Comparison of ENCODE assay signal across 25 cellular contexts in genomic region chr15:40429068-40429707, GRCh38.
"Had no signal": no experiment of that assay in that cellular context is flagged by ENCODE, and none has a peak within 500 bp of the region (broad histone marks: within the 10 kb centered on the region; RNA-seq: fewer than 3 reads in every experiment).

No MANE protein-coding gene starts in this region.

- H3K36me3 ChIP-seq: heart left ventricle, ovary, sigmoid colon, thoracic aorta had no signal

- H3K4me3 ChIP-seq: coronary artery, esophagus muscularis mucosa, gastroesophageal sphincter, heart left ventricle, hepatocyte, lung, ovary, psoas muscle, sigmoid colon, thoracic aorta, tibial nerve, upper lobe of left lung had no signal

- DNase-seq: dermis blood vessel endothelial cell; effector memory CD4-positive, alpha-beta T cell; foreskin keratinocyte; kidney; natural killer cell; nucleus accumbens; ovary; right cardiac atrium; sigmoid colon; stimulated activated CD4-positive, alpha-beta T cell treated with anti-CD3 and anti-CD28 coated beads, Interleukin-2, amount 100 ng/mL, for 24 hours; stimulated activated CD4-positive, alpha-beta T cell treated with anti-CD3 and anti-CD28 coated beads, Interleukin-4, amount 100 ng/mL, for 24 hours; stimulated activated naive CD8-positive, alpha-beta T cell treated with anti-CD3 and anti-CD28 coated beads, Interleukin-15, Interleukin-2, amounts not matched to agents 100 U/mL and 50 U/mL, for 24 hours; upper lobe of left lung had no signal

- H3K4me2 ChIP-seq: hepatocyte had no signal

- H3K9me3 ChIP-seq: esophagus muscularis mucosa, gastroesophageal sphincter, heart left ventricle, ovary, psoas muscle, sigmoid colon, thoracic aorta, tibial nerve, upper lobe of left lung had no signal

- H3K4me1 Mint-ChIP-seq: memory B cell; stimulated activated memory B cell treated with anti-CD40 and anti-IgM and Interleukin-4, amounts not matched to agents 10 μg/mL and 1 μg/mL and 100 μg/mL, for 72 hours had no signal

- H3K27ac Mint-ChIP-seq: memory B cell; natural killer cell; stimulated activated memory B cell treated with anti-CD40 and anti-IgM and Interleukin-4, amounts not matched to agents 10 μg/mL and 1 μg/mL and 100 μg/mL, for 72 hours had no signal

- H3K27ac ChIP-seq: coronary artery, esophagus muscularis mucosa, foreskin keratinocyte, gastroesophageal sphincter, heart left ventricle, hepatocyte, ovary, psoas muscle, sigmoid colon, thoracic aorta, tibial nerve, upper lobe of left lung had no signal

- H3K4me1 ChIP-seq: esophagus muscularis mucosa, foreskin keratinocyte, gastroesophageal sphincter, heart left ventricle, sigmoid colon, tibial nerve, upper lobe of left lung had no signal

- H3K27me3 ChIP-seq: esophagus muscularis mucosa, gastroesophageal sphincter, heart left ventricle, ovary, sigmoid colon, tibial nerve, upper lobe of left lung had no signal

- H3K36me3 Mint-ChIP-seq: natural killer cell had no signal

- ATAC-seq: gastroesophageal sphincter; left lobe of liver; natural killer cell; psoas muscle; right cardiac atrium; stimulated activated memory B cell treated with anti-CD40 and anti-IgM and Interleukin-4, amounts not matched to agents 10 μg/mL and 1 μg/mL and 100 μg/mL, for 72 hours; stimulated activated naive CD8-positive, alpha-beta T cell treated with anti-CD3 and anti-CD28 coated beads, Interleukin-15, Interleukin-2, amounts not matched to agents 100 U/mL and 50 U/mL, for 24 hours had no signal

- H3K4me3 Mint-ChIP-seq: memory B cell; natural killer cell; stimulated activated memory B cell treated with anti-CD40 and anti-IgM and Interleukin-4, amounts not matched to agents 10 μg/mL and 1 μg/mL and 100 μg/mL, for 72 hours had no signal

- H3K27me3 Mint-ChIP-seq: memory B cell; stimulated activated memory B cell treated with anti-CD40 and anti-IgM and Interleukin-4, amounts not matched to agents 10 μg/mL and 1 μg/mL and 100 μg/mL, for 72 hours had no signal

- H3K9me3 Mint-ChIP-seq: memory B cell; natural killer cell; stimulated activated memory B cell treated with anti-CD40 and anti-IgM and Interleukin-4, amounts not matched to agents 10 μg/mL and 1 μg/mL and 100 μg/mL, for 72 hours had no signal
